ENCODE assay signal across 18 cellular contexts in the genomic region with DNA sequence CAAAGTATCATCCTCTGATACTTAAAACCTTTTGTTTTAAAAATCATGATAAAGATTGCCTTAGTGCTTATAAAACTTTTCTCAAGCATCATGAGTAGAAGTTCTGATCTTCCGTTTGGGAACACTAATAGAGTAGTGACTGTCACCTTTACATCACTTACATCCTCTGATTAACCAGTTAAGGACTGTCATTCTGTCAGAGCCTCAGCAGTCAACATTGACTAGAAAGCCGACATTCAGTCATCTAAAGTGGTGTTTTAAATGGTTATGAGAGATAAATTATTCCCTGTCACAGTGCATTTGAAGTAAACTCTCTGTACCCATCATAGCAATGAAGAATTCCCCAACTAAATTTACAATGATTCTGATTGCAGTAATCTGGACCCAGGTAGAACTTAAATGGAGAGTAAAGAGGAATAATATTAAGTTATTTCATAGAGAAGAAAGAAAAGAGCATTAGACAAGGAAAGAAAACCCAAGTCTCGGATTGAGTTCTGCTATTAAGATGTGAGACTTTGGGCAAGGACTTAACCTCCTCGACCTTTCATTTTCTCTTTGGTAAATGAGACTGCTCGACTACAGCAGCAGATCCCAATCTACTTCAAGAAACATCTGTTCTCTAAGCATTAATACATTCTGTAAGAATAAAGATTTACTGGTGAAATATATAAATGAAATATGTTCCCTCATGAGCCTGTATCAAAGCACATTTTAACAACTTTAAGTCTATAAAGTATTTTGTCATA.
DNase-seq lines count a peak whose midpoint lies in the region; ATAC-seq and TF ChIP-seq lines count a peak whose summit lies in the region.
"Had no signal": no experiment of that assay in that cellular context is flagged by ENCODE, and none has a peak within 500 bp of the region (broad histone marks: within the 10 kb centered on the region; RNA-seq: fewer than 3 reads in every experiment).

No MANE protein-coding gene starts in this region.

- ATAC-seq in GM19035 (IDR thresholded peaks at IDR 0.05; ENCODE audit: unreplicated experiment) (peak; percentile 61), HG02943 (IDR thresholded peaks at IDR 0.05; ENCODE audit: low read depth, unreplicated experiment) (peak; percentile 69)
- ATAC-seq: Panc1 had no signal

- no peak for TF ChIP-seq CTCF in OCI-LY3 (IDR thresholded peaks at IDR 0.05; ENCODE audit: low read depth, low read length)
- no peak for TF ChIP-seq CTCF in WERI-Rb-1 (IDR thresholded peaks at IDR 0.05; ENCODE audit: low read depth, low read length)

- peak; percentile 25 for DNase-seq in ELR (ENCODE audit: low read depth)
- DNase-seq in WERI-Rb-1: no peak
- DNase-seq in NCI-H1105 treated with DMSO at 0.1 percent for 48 hours (lab: John Stamatoyannopoulos, UW): no peak
- DNase-seq in dedifferentiated amniotic fluid mesenchymal stem cell (ENCODE audit: extremely low spot score): no peak
- no peak for DNase-seq in GM19240 (ENCODE audit: insufficient read length, low spot score)
- DNase-seq: CD4-positive, alpha-beta memory T cell; H9; NCI-H1417; NCI-H187; NCI-H2107; NCI-H2227 treated with DMSO at 0.1 percent for 48 hours; NCI-H510A treated with DMSO at 0.1 percent for 48 hours; NCI-H774 had no signal

- H3K4me1 ChIP-seq in OCI-LY3 (ENCODE audit: low read length): no peaks in the 10 kb centered on the region

- H3K27me3 ChIP-seq in OCI-LY3 (ENCODE audit: low read depth, low read length) (no peaks in the 10 kb centered on the region), WERI-Rb-1 (ENCODE audit: insufficient read depth, low read depth, severe bottlenecking) (no peaks in the 10 kb centered on the region)
- H3K27me3 ChIP-seq: SJCRH30 had no signal

- no peak overlapping the region for H3K9ac ChIP-seq in OCI-LY3 (ENCODE audit: low read length)

- H3K27ac ChIP-seq in OCI-LY3 (ENCODE audit: low read length) (no peak overlapping the region), WERI-Rb-1 (no peak overlapping the region)
- H3K27ac ChIP-seq: SJCRH30 had no signal

- no peak overlapping the region for H3K4me3 ChIP-seq in OCI-LY3 (ENCODE audit: low read length)
- H3K4me3 ChIP-seq in WERI-Rb-1 (ENCODE audit: low read depth, low read length): no peak overlapping the region
- H3K4me3 ChIP-seq: SJCRH30 had no signal

- H3K36me3 ChIP-seq in OCI-LY3 (replicated peaks; ENCODE audit: low read depth, low read length) (no peaks in the 10 kb centered on the region), WERI-Rb-1 (no peaks in the 10 kb centered on the region)
- H3K36me3 ChIP-seq: SJCRH30 had no signal

- no peaks in the 10 kb centered on the region for H3K9me3 ChIP-seq in OCI-LY3 (ENCODE audit: insufficient read depth, low read length)
- no peaks in the 10 kb centered on the region for H3K9me3 ChIP-seq in WERI-Rb-1 (ENCODE audit: severe bottlenecking)
- H3K9me3 ChIP-seq: SJCRH30 had no signal

- H3K79me2 ChIP-seq in OCI-LY3 (ENCODE audit: low read length): no peaks in the 10 kb centered on the region

- peak overlapping the region; percentile 39 for H3K4me2 ChIP-seq in OCI-LY3 (ENCODE audit: low read length)

- peak overlapping the region; percentile 59; the same call in 1 of the 2 replicates for H2AFZ ChIP-seq in OCI-LY3 (ENCODE audit: low read depth, low read length)

- no peaks in the 10 kb centered on the region for H4K20me1 ChIP-seq in OCI-LY3 (ENCODE audit: insufficient read depth, low read length)
